Comparison of ENCODE assay signal across 16 cellular contexts in genomic region chr16:83110221-83110768, GRCh38.
"Had no signal": no experiment of that assay in that cellular context is flagged by ENCODE, and none has a peak within 500 bp of the region (broad histone marks: within the 10 kb centered on the region; RNA-seq: fewer than 3 reads in every experiment).

No MANE protein-coding gene starts in this region.

- H3K27ac ChIP-seq: dorsolateral prefrontal cortex, left ventricle myocardium inferior, ovary, right lobe of liver, upper lobe of left lung, WERI-Rb-1 had no signal

- H3K4me3 ChIP-seq: dorsolateral prefrontal cortex, left ventricle myocardium inferior, ovary, right lobe of liver, upper lobe of left lung had no signal

- H3K9me3 ChIP-seq: left ventricle myocardium inferior, ovary, right lobe of liver, upper lobe of left lung had no signal

- DNase-seq: activated CD4-positive, alpha-beta memory T cell treated with anti-CD3 and anti-CD28 coated beads for 36 hours; activated CD8-positive, alpha-beta memory T cell treated with anti-CD3 and anti-CD28 coated beads, Interleukin-2, amount 10 ng/mL, durations not matched to agents 7 days and 5 days; activated naive CD4-positive, alpha-beta T cell treated with anti-CD3 and anti-CD28 coated beads, Interleukin-2, amount 10 ng/mL, durations not matched to agents 7 days and 5 days; activated T-cell treated with anti-CD3 and anti-CD28 coated beads, Interleukin-2, amount 50 U/mL, for 24 hours; dorsolateral prefrontal cortex; endodermal cell; erythroblast; hypothalamus; left ventricle myocardium inferior; ovary; right lobe of liver; stimulated activated CD4-positive, alpha-beta T cell treated with anti-CD3 and anti-CD28 coated beads, Interleukin-1b, Interleukin-23, amount 100 ng/mL, for 48 hours; stimulated activated naive CD8-positive, alpha-beta T cell treated with anti-CD3 and anti-CD28 coated beads, Interleukin-15, amount 100 ng/mL, for 72 hours; T-helper 17 cell; upper lobe of left lung; WERI-Rb-1 had no signal

- H3K36me3 ChIP-seq: left ventricle myocardium inferior, ovary, right lobe of liver, upper lobe of left lung, WERI-Rb-1 had no signal

- H3K4me1 ChIP-seq: right lobe of liver had no signal

- H3K27me3 ChIP-seq: ovary, right lobe of liver, upper lobe of left lung had no signal

- ATAC-seq: activated CD8-positive, alpha-beta memory T cell treated with anti-CD3 and anti-CD28 coated beads, Interleukin-2, amount 10 ng/mL, durations not matched to agents 7 days and 5 days; right lobe of liver; stimulated activated naive CD8-positive, alpha-beta T cell treated with anti-CD3 and anti-CD28 coated beads, Interleukin-15, amount 100 ng/mL, for 72 hours; T-helper 17 cell had no signal
